ENCODE assay signal across 1 cellular context in genomic region chr20:44650777-44651493, GRCh38.
A peak's percentile ranks its signal among the peaks of the same experiment; 100 is the strongest.
TF ChIP-seq lines count a peak whose summit lies in the region.

No MANE protein-coding gene starts in this region.

TF ChIP-seq in K562, 482 proteins besides CTCF, POLR2A, EP300 and RAD21:
- TF ChIP-seq CBX1 (IDR thresholded peaks at IDR 0.05; ENCODE audit: low read depth), result 0 out of 2 replicates have a peak, but pooled peaks have one; percentile 63
- no peak for TF ChIP-seq MEF2A (IDR thresholded peaks at IDR 0.05; ENCODE audit: control insufficient read depth, low read depth, low read length)
- TF ChIP-seq RCOR1 (IDR thresholded peaks at IDR 0.05; ENCODE audit: borderline replicate concordance in 1 of 2, low read depth in 2 of 2, low read length in 2 of 2), result peak in 1 of 2 experiments; percentile 50; a peak in 1 of 4 replicates
- peak; percentile 63 for TF ChIP-seq RBM25 (IDR thresholded peaks at IDR 0.05; ENCODE audit: low read depth, low read length, severe bottlenecking)
- TF ChIP-seq ZBTB33 (CRISPR knock-in tag; IDR thresholded peaks at IDR 0.05), result 0 out of 2 replicates have a peak, but pooled peaks have one; percentile 24
- TF ChIP-seq ESRRA (IDR thresholded peaks at IDR 0.05; ENCODE audit: borderline replicate concordance, low read depth), result peak; percentile 97
- TF ChIP-seq BCOR (IDR thresholded peaks at IDR 0.05), result peak; percentile 94
- TF ChIP-seq KDM4B (IDR thresholded peaks at IDR 0.05; ENCODE audit: borderline replicate concordance in 2 of 2, low read depth in 1 of 2), result no peak
- peak; percentile 56; the same call in 1 of the 2 replicates for TF ChIP-seq SMARCA5 (IDR thresholded peaks at IDR 0.05)
- peak; percentile 67; the same call in 1 of the 2 replicates for TF ChIP-seq HDAC2 (IDR thresholded peaks at IDR 0.05)
- TF ChIP-seq PPARD (CRISPR knock-in tag; IDR thresholded peaks at IDR 0.05), result no peak
- peak; percentile 74 to 78 for TF ChIP-seq KDM1A (IDR thresholded peaks at IDR 0.05)
- no peak for TF ChIP-seq THAP12 (CRISPR knock-in tag; IDR thresholded peaks at IDR 0.05)
- TF ChIP-seq ZNF431 (CRISPR knock-in tag; IDR thresholded peaks at IDR 0.05), result 0 out of 2 replicates have a peak, but pooled peaks have one; percentile 20
